26 cellular contexts compared by ENCODE assay signal in the genomic region with DNA sequence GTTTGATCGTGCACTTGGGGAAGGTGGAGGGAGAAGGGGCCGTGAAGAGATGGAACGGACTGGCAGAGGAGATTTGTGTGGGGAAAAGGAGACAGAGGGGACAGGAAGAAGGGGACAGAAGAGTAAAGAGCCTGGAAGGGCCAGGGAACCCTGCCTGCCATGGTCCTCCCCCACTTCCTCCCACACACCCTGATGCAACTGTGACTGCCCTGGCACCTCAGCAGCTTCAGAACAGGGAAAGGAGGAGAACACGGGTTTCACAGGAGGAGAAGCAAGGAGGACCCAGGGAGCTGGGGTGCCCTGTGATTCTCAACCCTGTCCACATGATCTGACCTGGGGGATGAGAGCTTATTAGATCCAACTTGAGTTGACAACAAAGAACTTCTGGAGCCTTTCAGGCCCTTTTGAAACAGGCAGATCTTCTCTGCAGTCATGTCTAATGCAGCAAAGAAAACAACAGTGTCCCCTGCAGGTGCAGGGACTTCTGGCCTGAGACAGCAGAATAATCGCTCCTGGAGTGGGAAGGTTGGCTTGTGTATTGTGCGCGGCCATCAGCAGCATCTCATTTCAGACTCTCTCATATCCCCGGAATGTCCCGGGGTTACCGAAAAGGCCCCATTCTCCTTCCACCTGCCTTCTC.
DNase-seq lines count a peak whose midpoint lies in the region; ATAC-seq, FAIRE-seq and TF ChIP-seq lines count a peak whose summit lies in the region.
"Had no signal": no experiment of that assay in that cellular context is flagged by ENCODE, and none has a peak within 500 bp of the region (broad histone marks: within the 10 kb centered on the region; RNA-seq: fewer than 3 reads in every experiment).

No MANE protein-coding gene starts in this region.

- H3K27ac ChIP-seq in MM.1S (ENCODE audit: low read length) (no peak overlapping the region; the same call in 1 of the 2 replicates), K562 (ENCODE audit: extremely low read depth, low read depth, low read length) (no peak overlapping the region), neural progenitor cell (no peak overlapping the region), hepatocyte (no peak overlapping the region), GM23248 (no peak overlapping the region)
- no peak overlapping the region for H3K27ac ChIP-seq in naive thymus-derived CD4-positive, alpha-beta T cell (ENCODE audit: low read depth, low read length)
- H3K27ac ChIP-seq: C4-2B, SJCRH30 had no signal

- H3K4me3 ChIP-seq in MM.1S (ENCODE audit: low read length) (no peak overlapping the region), K562 (no peak overlapping the region), neural progenitor cell (no peak overlapping the region), hepatocyte (no peak overlapping the region), GM23248 (no peak overlapping the region)
- H3K4me3 ChIP-seq in naive thymus-derived CD4-positive, alpha-beta T cell (ENCODE audit: low read length), result no peak overlapping the region
- H3K4me3 ChIP-seq: SJCRH30 had no signal

- peaks cover 2% of the 10 kb centered on the region for H3K9me3 Mint-ChIP-seq in neural progenitor cell
- peaks cover 0 to 15% (median 2%) of the 10 kb centered on the region in 11 donors for H3K9me3 Mint-ChIP-seq in naive thymus-derived CD4-positive, alpha-beta T cell
- H3K9me3 Mint-ChIP-seq: CD8-positive, alpha-beta T cell had no signal

- peaks cover 3% of the 10 kb centered on the region for H3K27me3 Mint-ChIP-seq in neural progenitor cell (ENCODE audit: insufficient read depth, low read depth)
- peaks cover 0 to 12% (median 0%) of the 10 kb centered on the region in 5 donors for H3K27me3 Mint-ChIP-seq in naive thymus-derived CD4-positive, alpha-beta T cell

- no peak for TF ChIP-seq POLR2A in K562 (conservative IDR thresholded peaks at IDR 0.05)

- H3K36me3 ChIP-seq in MM.1S (replicated peaks; ENCODE audit: insufficient read depth, low read length) (no peaks in the 10 kb centered on the region), K562 (ENCODE audit: control insufficient read depth, insufficient read depth, low read length) (no peaks in the 10 kb centered on the region), neural progenitor cell (no peaks in the 10 kb centered on the region), hepatocyte (replicated peaks; ENCODE audit: insufficient read depth, low read depth) (no peaks in the 10 kb centered on the region), GM23248 (ENCODE audit: low read depth) (no peaks in the 10 kb centered on the region)
- H3K36me3 ChIP-seq in naive thymus-derived CD4-positive, alpha-beta T cell (ENCODE audit: control insufficient read depth in 2 of 3, insufficient read depth in 3 of 3, low read length in 3 of 3), result no peaks in the 10 kb centered on the region
- H3K36me3 ChIP-seq: SJCRH30 had no signal

- TF ChIP-seq CTCF in MM.1S (IDR thresholded peaks at IDR 0.05; ENCODE audit: low read length) (peak; percentile 24; the same call in 1 of the 2 replicates), K562 (IDR thresholded peaks at IDR 0.05 in 2 of 3, conservative IDR thresholded peaks at IDR 0.05 in 1 of 3; ENCODE audit: insufficient read depth in 2 of 3, low read depth in 1 of 3, low read length in 3 of 3) (peak in 2 of 3 experiments; percentile 15 to 18; a peak in 2 of 6 replicates), neural progenitor cell (IDR thresholded peaks at IDR 0.05) (no peak), hepatocyte (IDR thresholded peaks at IDR 0.05; ENCODE audit: poor library complexity) (no peak), GM20000 (IDR thresholded peaks at IDR 0.05; ENCODE audit: extremely low read depth, missing control alignments) (no peak)

- peak overlapping the region; percentile 30 for H3K27ac Mint-ChIP-seq in neural progenitor cell
- H3K27ac Mint-ChIP-seq in naive thymus-derived CD4-positive, alpha-beta T cell, result no peak overlapping the region
- H3K27ac Mint-ChIP-seq: CD8-positive, alpha-beta T cell had no signal

- no TSS peak for BruUV-seq in K562 (replicated peaks; lab: Mats Ljungman, UMichigan)

- H4K20me1 ChIP-seq in MM.1S (ENCODE audit: insufficient read depth, low read length), result no peaks in the 10 kb centered on the region
- H4K20me1 ChIP-seq in K562 (replicated peaks; ENCODE audit: control insufficient read depth, insufficient read depth, low read length), result no peaks in the 10 kb centered on the region; the same call in 1 of the 2 replicates
- H4K20me1 ChIP-seq in neural progenitor cell (ENCODE audit: low read depth), result no peaks in the 10 kb centered on the region
- no peaks in the 10 kb centered on the region for H4K20me1 ChIP-seq in hepatocyte (ENCODE audit: insufficient read depth, poor library complexity, severe bottlenecking)
- no peaks in the 10 kb centered on the region for H4K20me1 ChIP-seq in GM23248 (ENCODE audit: insufficient read depth)

- in situ Hi-C loops in K562 (cut with MboI), result no loop called here
- in situ Hi-C loops in GM23248 (cut with MboI), result no loop called here

- H2AFZ ChIP-seq in MM.1S (ENCODE audit: low read length) (peak overlapping the region; percentile 27; the same call in 1 of the 2 replicates), K562 (ENCODE audit: low read depth, low read length) (no peak overlapping the region), neural progenitor cell (replicated peaks) (no peak overlapping the region), hepatocyte (no peak overlapping the region), GM23248 (no peak overlapping the region)

- H3K9me3 ChIP-seq in MM.1S (replicated peaks; ENCODE audit: insufficient read depth, low read length) (no peaks in the 10 kb centered on the region), K562 (replicated peaks; ENCODE audit: control insufficient read depth, insufficient read depth, low read depth, low read length) (no peaks in the 10 kb centered on the region), neural progenitor cell (ENCODE audit: low read depth) (no peaks in the 10 kb centered on the region), hepatocyte (ENCODE audit: low read depth) (no peaks in the 10 kb centered on the region), GM23248 (ENCODE audit: low read depth) (no peaks in the 10 kb centered on the region)
- H3K9me3 ChIP-seq in naive thymus-derived CD4-positive, alpha-beta T cell (ENCODE audit: control insufficient read depth in 2 of 3, low read length in 3 of 3), result no peaks in the 10 kb centered on the region
- H3K9me3 ChIP-seq: Caco-2, SJCRH30 had no signal

- no peak for TF ChIP-seq EP300 in K562 (IDR thresholded peaks at IDR 0.05; ENCODE audit: low read length)

- DNase-seq in AG20443 (ENCODE audit: low spot score) (peak; percentile 1), MM.1S (no peak), K562 (ENCODE audit: extremely low read depth in 1 of 4, low spot score in 3 of 4) (no peak), neural progenitor cell (ENCODE audit: low spot score) (no peak), hepatocyte (ENCODE audit: low spot score) (no peak), GM23248 (no peak), GM20000 (ENCODE audit: low spot score) (no peak)
- no peak for DNase-seq in naive thymus-derived CD4-positive, alpha-beta T cell
- DNase-seq: Caco-2; CD8-positive, alpha-beta T cell; DND-41; H7; KBM-7; NCI-H1105 treated with DMSO at 0.1 percent for 48 hours; NCI-H146; NCI-H1930; NCI-H510A; NCI-H69; PC-3; SJCRH30; T-helper 1 cell had no signal

- 0 out of 3 replicates have a peak, but pooled peaks have one; percentile 24 for ATAC-seq in K562
- no peak for ATAC-seq in naive thymus-derived CD4-positive, alpha-beta T cell
- ATAC-seq: CD8-positive, alpha-beta T cell; PC-3; Right ventricle myocardium inferior had no signal

- no peaks in the 10 kb centered on the region for H3K4me1 ChIP-seq in MM.1S (ENCODE audit: low read length)
- no peaks in the 10 kb centered on the region for H3K4me1 ChIP-seq in K562 (replicated peaks in 1 of 2; ENCODE audit: control insufficient read depth in 2 of 2, insufficient read depth in 2 of 2, low read length in 2 of 2)
- H3K4me1 ChIP-seq in neural progenitor cell, result no peaks in the 10 kb centered on the region
- H3K4me1 ChIP-seq in naive thymus-derived CD4-positive, alpha-beta T cell (ENCODE audit: control insufficient read depth in 2 of 2, insufficient read depth in 2 of 2, low read length in 2 of 2), result no peaks in the 10 kb centered on the region
- H3K4me1 ChIP-seq in hepatocyte (ENCODE audit: insufficient read depth), result no peaks in the 10 kb centered on the region
- H3K4me1 ChIP-seq in GM23248 (ENCODE audit: insufficient read depth), result no peaks in the 10 kb centered on the region
- H3K4me1 ChIP-seq: Caco-2, SJCRH30 had no signal

- no peak overlapping the region for H3K4me3 Mint-ChIP-seq in neural progenitor cell
- no peak overlapping the region for H3K4me3 Mint-ChIP-seq in naive thymus-derived CD4-positive, alpha-beta T cell
- H3K4me3 Mint-ChIP-seq: CD8-positive, alpha-beta T cell had no signal

- H3K9me2 ChIP-seq in MM.1S (replicated peaks; ENCODE audit: insufficient read depth, low read length), result no peaks in the 10 kb centered on the region
- no peaks in the 10 kb centered on the region for H3K9me2 ChIP-seq in hepatocyte (replicated peaks; ENCODE audit: insufficient read depth)
- H3K9me2 ChIP-seq in GM23248 (ENCODE audit: insufficient read depth), result no peaks in the 10 kb centered on the region

- 0% methylated on average over 10 of the region's 10 CpGs for WGBS in K562 (ENCODE audit: insufficient coverage, low coverage, missing lambda C conversion rate)
- WGBS in hepatocyte (ENCODE audit: low lambda C conversion rate, missing lambda C conversion rate), result 93% methylated on average over 10 of the region's 10 CpGs
- 49 to 50% methylated on average over 10 of the region's 10 CpGs for WGBS in GM23248 (ENCODE audit: low coverage in 1 of 2, low lambda C conversion rate in 2 of 2, missing lambda C conversion rate in 2 of 2), 2 experiments

- H3K4me2 ChIP-seq in MM.1S (ENCODE audit: low read depth, low read length) (peak overlapping the region; percentile 37; the same call in 1 of the 2 replicates), K562 (ENCODE audit: insufficient read depth, low read length) (no peak overlapping the region), neural progenitor cell (no peak overlapping the region), hepatocyte (no peak overlapping the region), GM23248 (ENCODE audit: unreplicated experiment) (no peak overlapping the region)

- intact Hi-C loops in K562 (cut with micrococcal nuclease), result no loop called here
- intact Hi-C loops in naive thymus-derived CD4-positive, alpha-beta T cell (cut with micrococcal nuclease), result no loop called here

- no peaks in the 10 kb centered on the region for H3F3A ChIP-seq in MM.1S (ENCODE audit: insufficient read depth, low read length)
- H3F3A ChIP-seq in neural progenitor cell (ENCODE audit: low read depth), result no peaks in the 10 kb centered on the region
- H3F3A ChIP-seq in GM23248 (ENCODE audit: insufficient read depth), result no peaks in the 10 kb centered on the region

- H3K27me3 ChIP-seq in MM.1S (replicated peaks; ENCODE audit: insufficient read depth, low read length), result no peaks in the 10 kb centered on the region
- H3K27me3 ChIP-seq in K562 (ENCODE audit: control insufficient read depth in 2 of 2, insufficient read depth in 2 of 2, low read length in 2 of 2), result peaks cover 60 to 82% of the 10 kb centered on the region in 2 experiments
- H3K27me3 ChIP-seq in neural progenitor cell, result no peaks in the 10 kb centered on the region
- H3K27me3 ChIP-seq in naive thymus-derived CD4-positive, alpha-beta T cell (ENCODE audit: control insufficient read depth in 2 of 2, insufficient read depth in 2 of 2, low read length in 2 of 2), result no peaks in the 10 kb centered on the region
- H3K27me3 ChIP-seq in hepatocyte, result no peaks in the 10 kb centered on the region
- no peaks in the 10 kb centered on the region for H3K27me3 ChIP-seq in GM23248 (replicated peaks; ENCODE audit: insufficient read depth)
- H3K27me3 ChIP-seq: SJCRH30 had no signal

- peak in 1 of 2 experiments; percentile 12; a peak in 1 of 4 replicates for TF ChIP-seq RAD21 in K562 (CRISPR knock-in tag; conservative IDR thresholded peaks at IDR 0.05 in 1 of 2, IDR thresholded peaks at IDR 0.05 in 1 of 2)

- POLR2A ChIA-PET in K562 (lab: Yijun Ruan, JAX), result no interaction called here
- POLR2A ChIA-PET in naive thymus-derived CD4-positive, alpha-beta T cell (lab: Charles Lee), result no interaction called here

- CTCF ChIA-PET in K562 (lab: Yijun Ruan, JAX; ENCODE audit: low intra/inter-chr PET ratio), result no interaction called here
- CTCF ChIA-PET in naive thymus-derived CD4-positive, alpha-beta T cell (lab: Charles Lee), result no interaction called here

- no peaks in the 10 kb centered on the region for H3K9me1 ChIP-seq in K562 (ENCODE audit: control insufficient read depth, insufficient read depth, low read length)

- H3K36me3 Mint-ChIP-seq in neural progenitor cell, result no peaks in the 10 kb centered on the region
- no peaks in the 10 kb centered on the region for H3K36me3 Mint-ChIP-seq in naive thymus-derived CD4-positive, alpha-beta T cell
- H3K36me3 Mint-ChIP-seq: CD8-positive, alpha-beta T cell had no signal

- no peaks in the 10 kb centered on the region for H3K79me2 ChIP-seq in MM.1S (ENCODE audit: low read length)
- H3K79me2 ChIP-seq in K562 (ENCODE audit: control insufficient read depth, insufficient read depth, low read length), result no peaks in the 10 kb centered on the region
- H3K79me2 ChIP-seq in neural progenitor cell (ENCODE audit: low read depth), result no peaks in the 10 kb centered on the region
- H3K79me2 ChIP-seq in hepatocyte, result no peaks in the 10 kb centered on the region
- H3K79me2 ChIP-seq in GM23248 (ENCODE audit: insufficient read depth), result no peaks in the 10 kb centered on the region

- no peaks in the 10 kb centered on the region for H3K4me1 Mint-ChIP-seq in neural progenitor cell
- no peaks in the 10 kb centered on the region for H3K4me1 Mint-ChIP-seq in naive thymus-derived CD4-positive, alpha-beta T cell

- no peak for FAIRE-seq in K562 (lab: Jason Lieb, UNC)
- FAIRE-seq: A204.1, GM12892, HTR-8/SVneo had no signal

- no peak overlapping the region for H3K9ac ChIP-seq in MM.1S (ENCODE audit: low read length)
- no peak overlapping the region for H3K9ac ChIP-seq in K562 (ENCODE audit: insufficient read depth in 1 of 2, low read depth in 2 of 2, low read length in 2 of 2)
- H3K9ac ChIP-seq in neural progenitor cell, result no peak overlapping the region
- no peak overlapping the region for H3K9ac ChIP-seq in GM23248

Comparison
In these comparisons a context has a peak if more than half of its experiments do, and no peak if none do; other contexts are left out.
1. CTCF ChIP-seq: peak in MM.1S (single experiment) and K562 (2 of 3); none in neural progenitor cell (single experiment), hepatocyte (single experiment) and GM20000 (single experiment).